2 cellular contexts compared by ENCODE assay signal in the genomic region with DNA sequence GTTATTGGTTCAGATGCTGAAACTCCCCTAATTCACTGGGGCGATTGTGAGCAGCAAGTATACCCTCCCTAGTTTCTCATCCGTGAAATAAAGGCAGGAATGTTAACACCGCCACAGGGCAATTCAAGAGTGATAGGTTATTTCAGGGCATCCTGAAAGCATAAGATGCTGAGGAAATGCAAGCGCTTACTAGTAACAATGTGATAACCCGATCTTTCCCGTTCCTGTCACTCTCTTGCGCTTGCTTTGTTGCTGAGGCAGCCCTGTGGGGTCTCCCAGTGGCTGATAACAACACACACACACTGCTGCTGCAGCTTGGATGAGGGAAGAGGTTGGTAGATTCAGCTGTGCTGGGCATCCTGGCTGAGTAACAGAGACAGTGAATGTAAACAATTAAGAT.
TF ChIP-seq lines count a peak whose summit lies in the region.

No MANE protein-coding gene starts in this region.

TF ChIP-seq in SK-N-SH, 30 proteins besides CTCF, POLR2A, EP300 and RAD21 (continued from another document):
- TF ChIP-seq SIN3A (IDR thresholded peaks at IDR 0.05; ENCODE audit: borderline replicate concordance, low read depth, low read length) (no peak), MEF2A (IDR thresholded peaks at IDR 0.05; ENCODE audit: borderline replicate concordance, low read depth) (no peak)
- TF ChIP-seq, protein P1, sequence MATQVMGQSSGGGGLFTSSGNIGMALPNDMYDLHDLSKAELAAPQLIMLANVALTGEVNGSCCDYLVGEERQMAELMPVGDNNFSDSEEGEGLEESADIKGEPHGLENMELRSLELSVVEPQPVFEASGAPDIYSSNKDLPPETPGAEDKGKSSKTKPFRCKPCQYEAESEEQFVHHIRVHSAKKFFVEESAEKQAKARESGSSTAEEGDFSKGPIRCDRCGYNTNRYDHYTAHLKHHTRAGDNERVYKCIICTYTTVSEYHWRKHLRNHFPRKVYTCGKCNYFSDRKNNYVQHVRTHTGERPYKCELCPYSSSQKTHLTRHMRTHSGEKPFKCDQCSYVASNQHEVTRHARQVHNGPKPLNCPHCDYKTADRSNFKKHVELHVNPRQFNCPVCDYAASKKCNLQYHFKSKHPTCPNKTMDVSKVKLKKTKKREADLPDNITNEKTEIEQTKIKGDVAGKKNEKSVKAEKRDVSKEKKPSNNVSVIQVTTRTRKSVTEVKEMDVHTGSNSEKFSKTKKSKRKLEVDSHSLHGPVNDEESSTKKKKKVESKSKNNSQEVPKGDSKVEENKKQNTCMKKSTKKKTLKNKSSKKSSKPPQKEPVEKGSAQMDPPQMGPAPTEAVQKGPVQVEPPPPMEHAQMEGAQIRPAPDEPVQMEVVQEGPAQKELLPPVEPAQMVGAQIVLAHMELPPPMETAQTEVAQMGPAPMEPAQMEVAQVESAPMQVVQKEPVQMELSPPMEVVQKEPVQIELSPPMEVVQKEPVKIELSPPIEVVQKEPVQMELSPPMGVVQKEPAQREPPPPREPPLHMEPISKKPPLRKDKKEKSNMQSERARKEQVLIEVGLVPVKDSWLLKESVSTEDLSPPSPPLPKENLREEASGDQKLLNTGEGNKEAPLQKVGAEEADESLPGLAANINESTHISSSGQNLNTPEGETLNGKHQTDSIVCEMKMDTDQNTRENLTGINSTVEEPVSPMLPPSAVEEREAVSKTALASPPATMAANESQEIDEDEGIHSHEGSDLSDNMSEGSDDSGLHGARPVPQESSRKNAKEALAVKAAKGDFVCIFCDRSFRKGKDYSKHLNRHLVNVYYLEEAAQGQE (IDR thresholded peaks at IDR 0.05; ENCODE audit: low read depth, low read length), result no peak
TF ChIP-seq in SK-N-SH: peak in this region for 0.

TF ChIP-seq in SK-N-SH treated with all-trans-retinoic acid at 6 μM for 48 hours, 23 proteins besides CTCF, POLR2A, EP300 and RAD21:
- TF ChIP-seq, protein P2, sequence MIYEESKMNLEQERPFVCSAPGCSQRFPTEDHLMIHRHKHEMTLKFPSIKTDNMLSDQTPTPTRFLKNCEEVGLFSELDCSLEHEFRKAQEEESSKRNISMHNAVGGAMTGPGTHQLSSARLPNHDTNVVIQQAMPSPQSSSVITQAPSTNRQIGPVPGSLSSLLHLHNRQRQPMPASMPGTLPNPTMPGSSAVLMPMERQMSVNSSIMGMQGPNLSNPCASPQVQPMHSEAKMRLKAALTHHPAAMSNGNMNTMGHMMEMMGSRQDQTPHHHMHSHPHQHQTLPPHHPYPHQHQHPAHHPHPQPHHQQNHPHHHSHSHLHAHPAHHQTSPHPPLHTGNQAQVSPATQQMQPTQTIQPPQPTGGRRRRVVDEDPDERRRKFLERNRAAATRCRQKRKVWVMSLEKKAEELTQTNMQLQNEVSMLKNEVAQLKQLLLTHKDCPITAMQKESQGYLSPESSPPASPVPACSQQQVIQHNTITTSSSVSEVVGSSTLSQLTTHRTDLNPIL (CRISPR knock-in tag; IDR thresholded peaks at IDR 0.05; ENCODE audit: low read depth), result no peak
- TF ChIP-seq ISL1 (CRISPR knock-in tag; IDR thresholded peaks at IDR 0.05), result no peak
- TF ChIP-seq ESRRG (CRISPR knock-in tag; IDR thresholded peaks at IDR 0.05), result no peak
- TF ChIP-seq TOX (CRISPR knock-in tag; IDR thresholded peaks at IDR 0.05; ENCODE audit: borderline replicate concordance), result no peak
- TF ChIP-seq ARNTL (CRISPR knock-in tag; IDR thresholded peaks at IDR 0.05; ENCODE audit: borderline replicate concordance, low read depth), result no peak
- TF ChIP-seq ZNF70 (CRISPR knock-in tag; IDR thresholded peaks at IDR 0.05), result no peak
- TF ChIP-seq RARB (CRISPR knock-in tag; IDR thresholded peaks at IDR 0.05), result no peak
- TF ChIP-seq, protein P3, sequence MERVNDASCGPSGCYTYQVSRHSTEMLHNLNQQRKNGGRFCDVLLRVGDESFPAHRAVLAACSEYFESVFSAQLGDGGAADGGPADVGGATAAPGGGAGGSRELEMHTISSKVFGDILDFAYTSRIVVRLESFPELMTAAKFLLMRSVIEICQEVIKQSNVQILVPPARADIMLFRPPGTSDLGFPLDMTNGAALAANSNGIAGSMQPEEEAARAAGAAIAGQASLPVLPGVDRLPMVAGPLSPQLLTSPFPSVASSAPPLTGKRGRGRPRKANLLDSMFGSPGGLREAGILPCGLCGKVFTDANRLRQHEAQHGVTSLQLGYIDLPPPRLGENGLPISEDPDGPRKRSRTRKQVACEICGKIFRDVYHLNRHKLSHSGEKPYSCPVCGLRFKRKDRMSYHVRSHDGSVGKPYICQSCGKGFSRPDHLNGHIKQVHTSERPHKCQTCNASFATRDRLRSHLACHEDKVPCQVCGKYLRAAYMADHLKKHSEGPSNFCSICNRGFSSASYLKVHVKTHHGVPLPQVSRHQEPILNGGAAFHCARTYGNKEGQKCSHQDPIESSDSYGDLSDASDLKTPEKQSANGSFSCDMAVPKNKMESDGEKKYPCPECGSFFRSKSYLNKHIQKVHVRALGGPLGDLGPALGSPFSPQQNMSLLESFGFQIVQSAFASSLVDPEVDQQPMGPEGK (CRISPR knock-in tag; IDR thresholded peaks at IDR 0.05; ENCODE audit: borderline replicate concordance), result no peak
- TF ChIP-seq OSR1 (CRISPR knock-in tag; IDR thresholded peaks at IDR 0.05), result no peak
